In genomic region chr12:12266873-12267634, GRCh38 we compare ENCODE assay signal across 1 cellular context.
TF ChIP-seq lines count a peak whose summit lies in the region.

Gene LRP6 (minus strand): TSS chr12:12267044. CDS start chr12:12266735, 309 bp downstream.

TF ChIP-seq in HEK293, 187 proteins besides CTCF, POLR2A, EP300 and RAD21 (continued from another document and continues in another):
- TF ChIP-seq, protein P1, sequence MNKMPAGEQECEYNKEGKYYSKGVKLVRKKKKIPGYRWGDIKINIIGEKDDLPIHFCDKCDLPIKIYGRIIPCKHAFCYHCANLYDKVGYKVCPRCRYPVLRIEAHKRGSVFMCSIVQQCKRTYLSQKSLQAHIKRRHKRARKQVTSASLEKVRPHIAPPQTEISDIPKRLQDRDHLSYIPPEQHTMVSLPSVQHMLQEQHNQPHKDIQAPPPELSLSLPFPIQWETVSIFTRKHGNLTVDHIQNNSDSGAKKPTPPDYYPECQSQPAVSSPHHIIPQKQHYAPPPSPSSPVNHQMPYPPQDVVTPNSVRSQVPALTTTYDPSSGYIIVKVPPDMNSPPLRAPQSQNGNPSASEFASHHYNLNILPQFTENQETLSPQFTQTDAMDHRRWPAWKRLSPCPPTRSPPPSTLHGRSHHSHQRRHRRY (tag by site-specific recombination; IDR thresholded peaks at IDR 0.05) = peak; percentile 94
- peak; percentile 100 for TF ChIP-seq SP3 (tag by site-specific recombination; IDR thresholded peaks at IDR 0.05)
- peak; percentile 51; the same call in 1 of the 2 replicates for TF ChIP-seq ZNF133 (tag by site-specific recombination; IDR thresholded peaks at IDR 0.05)
- TF ChIP-seq ZBTB17 (tag by site-specific recombination; IDR thresholded peaks at IDR 0.05) = peak; percentile 99
- peak; percentile 94 for TF ChIP-seq WT1 (tag by site-specific recombination; IDR thresholded peaks at IDR 0.05)
- TF ChIP-seq ZNF664 (tag by site-specific recombination; IDR thresholded peaks at IDR 0.05) = peak; percentile 90
- no peak for TF ChIP-seq ZNF16 (tag by site-specific recombination; IDR thresholded peaks at IDR 0.05; ENCODE audit: low read depth)
- peak; percentile 99 for TF ChIP-seq SP2 (tag by site-specific recombination; IDR thresholded peaks at IDR 0.05)
- TF ChIP-seq, protein P2, sequence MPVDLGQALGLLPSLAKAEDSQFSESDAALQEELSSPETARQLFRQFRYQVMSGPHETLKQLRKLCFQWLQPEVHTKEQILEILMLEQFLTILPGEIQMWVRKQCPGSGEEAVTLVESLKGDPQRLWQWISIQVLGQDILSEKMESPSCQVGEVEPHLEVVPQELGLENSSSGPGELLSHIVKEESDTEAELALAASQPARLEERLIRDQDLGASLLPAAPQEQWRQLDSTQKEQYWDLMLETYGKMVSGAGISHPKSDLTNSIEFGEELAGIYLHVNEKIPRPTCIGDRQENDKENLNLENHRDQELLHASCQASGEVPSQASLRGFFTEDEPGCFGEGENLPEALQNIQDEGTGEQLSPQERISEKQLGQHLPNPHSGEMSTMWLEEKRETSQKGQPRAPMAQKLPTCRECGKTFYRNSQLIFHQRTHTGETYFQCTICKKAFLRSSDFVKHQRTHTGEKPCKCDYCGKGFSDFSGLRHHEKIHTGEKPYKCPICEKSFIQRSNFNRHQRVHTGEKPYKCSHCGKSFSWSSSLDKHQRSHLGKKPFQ (tag by site-specific recombination; IDR thresholded peaks at IDR 0.05) = peak; percentile 90
- TF ChIP-seq ZNF138 (tag by site-specific recombination; IDR thresholded peaks at IDR 0.05; ENCODE audit: borderline replicate concordance) = no peak
- TF ChIP-seq ZNF350 (tag by site-specific recombination; IDR thresholded peaks at IDR 0.05) = no peak
- TF ChIP-seq ZSCAN16 (tag by site-specific recombination; IDR thresholded peaks at IDR 0.05) = 0 out of 2 replicates have a peak, but pooled peaks have one; percentile 41
- peak; percentile 96 for TF ChIP-seq BCL11A (tag by site-specific recombination; IDR thresholded peaks at IDR 0.05; ENCODE audit: low read depth)
- peak; percentile 69 for TF ChIP-seq ZNF423 (tag by site-specific recombination; IDR thresholded peaks at IDR 0.05)
- TF ChIP-seq YY1 (tag by site-specific recombination; IDR thresholded peaks at IDR 0.05) = peak; percentile 81
- TF ChIP-seq, protein P3, sequence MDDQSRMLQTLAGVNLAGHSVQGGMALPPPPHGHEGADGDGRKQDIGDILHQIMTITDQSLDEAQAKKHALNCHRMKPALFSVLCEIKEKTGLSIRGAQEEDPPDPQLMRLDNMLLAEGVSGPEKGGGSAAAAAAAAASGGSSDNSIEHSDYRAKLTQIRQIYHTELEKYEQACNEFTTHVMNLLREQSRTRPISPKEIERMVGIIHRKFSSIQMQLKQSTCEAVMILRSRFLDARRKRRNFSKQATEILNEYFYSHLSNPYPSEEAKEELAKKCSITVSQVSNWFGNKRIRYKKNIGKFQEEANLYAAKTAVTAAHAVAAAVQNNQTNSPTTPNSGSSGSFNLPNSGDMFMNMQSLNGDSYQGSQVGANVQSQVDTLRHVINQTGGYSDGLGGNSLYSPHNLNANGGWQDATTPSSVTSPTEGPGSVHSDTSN (CRISPR knock-in tag; IDR thresholded peaks at IDR 0.05) = peak; percentile 51; the same call in 1 of the 2 replicates
- TF ChIP-seq ZNF514 (tag by site-specific recombination; IDR thresholded peaks at IDR 0.05) = no peak
- TF ChIP-seq GLI2 (tag by site-specific recombination; IDR thresholded peaks at IDR 0.05; ENCODE audit: borderline replicate concordance, low read depth) = no peak
- peak; percentile 98 for TF ChIP-seq ZBTB10 (tag by site-specific recombination; IDR thresholded peaks at IDR 0.05)
- peak; percentile 64 for TF ChIP-seq ZSCAN30 (tag by site-specific recombination; IDR thresholded peaks at IDR 0.05)
- peak; percentile 86 for TF ChIP-seq ZNF707 (tag by site-specific recombination; IDR thresholded peaks at IDR 0.05)
- TF ChIP-seq ZNF596 (tag by site-specific recombination; IDR thresholded peaks at IDR 0.05) = 0 out of 2 replicates have a peak, but pooled peaks have one; percentile 26
- TF ChIP-seq ZNF660 (tag by site-specific recombination; IDR thresholded peaks at IDR 0.05) = peak; percentile 93
- TF ChIP-seq ZNF175 (tag by site-specific recombination; IDR thresholded peaks at IDR 0.05) = no peak
- peak; percentile 100 for TF ChIP-seq ZNF501 (tag by site-specific recombination; IDR thresholded peaks at IDR 0.05)
- TF ChIP-seq ZNF211 (tag by site-specific recombination; IDR thresholded peaks at IDR 0.05; ENCODE audit: low read depth) = no peak; the same call in 1 of the 2 replicates
- peak; percentile 96 for TF ChIP-seq TSHZ1 (tag by site-specific recombination; IDR thresholded peaks at IDR 0.05; ENCODE audit: borderline replicate concordance)
- TF ChIP-seq ZNF266 (tag by site-specific recombination; IDR thresholded peaks at IDR 0.05; ENCODE audit: low read depth) = peak; percentile 51
- TF ChIP-seq, protein P4, sequence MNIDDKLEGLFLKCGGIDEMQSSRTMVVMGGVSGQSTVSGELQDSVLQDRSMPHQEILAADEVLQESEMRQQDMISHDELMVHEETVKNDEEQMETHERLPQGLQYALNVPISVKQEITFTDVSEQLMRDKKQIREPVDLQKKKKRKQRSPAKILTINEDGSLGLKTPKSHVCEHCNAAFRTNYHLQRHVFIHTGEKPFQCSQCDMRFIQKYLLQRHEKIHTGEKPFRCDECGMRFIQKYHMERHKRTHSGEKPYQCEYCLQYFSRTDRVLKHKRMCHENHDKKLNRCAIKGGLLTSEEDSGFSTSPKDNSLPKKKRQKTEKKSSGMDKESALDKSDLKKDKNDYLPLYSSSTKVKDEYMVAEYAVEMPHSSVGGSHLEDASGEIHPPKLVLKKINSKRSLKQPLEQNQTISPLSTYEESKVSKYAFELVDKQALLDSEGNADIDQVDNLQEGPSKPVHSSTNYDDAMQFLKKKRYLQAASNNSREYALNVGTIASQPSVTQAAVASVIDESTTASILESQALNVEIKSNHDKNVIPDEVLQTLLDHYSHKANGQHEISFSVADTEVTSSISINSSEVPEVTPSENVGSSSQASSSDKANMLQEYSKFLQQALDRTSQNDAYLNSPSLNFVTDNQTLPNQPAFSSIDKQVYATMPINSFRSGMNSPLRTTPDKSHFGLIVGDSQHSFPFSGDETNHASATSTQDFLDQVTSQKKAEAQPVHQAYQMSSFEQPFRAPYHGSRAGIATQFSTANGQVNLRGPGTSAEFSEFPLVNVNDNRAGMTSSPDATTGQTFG (tag by site-specific recombination; IDR thresholded peaks at IDR 0.05; ENCODE audit: borderline replicate concordance) = peak; percentile 99
- TF ChIP-seq FEZF1 (tag by site-specific recombination; IDR thresholded peaks at IDR 0.05) = peak; percentile 72
- peak; percentile 93 for TF ChIP-seq ZNF121 (tag by site-specific recombination; IDR thresholded peaks at IDR 0.05)
- peak; percentile 100 for TF ChIP-seq ZNF324 (tag by site-specific recombination; IDR thresholded peaks at IDR 0.05)
- no peak for TF ChIP-seq ZNF530 (tag by site-specific recombination; IDR thresholded peaks at IDR 0.05; ENCODE audit: low read depth)
- TF ChIP-seq, protein P5, sequence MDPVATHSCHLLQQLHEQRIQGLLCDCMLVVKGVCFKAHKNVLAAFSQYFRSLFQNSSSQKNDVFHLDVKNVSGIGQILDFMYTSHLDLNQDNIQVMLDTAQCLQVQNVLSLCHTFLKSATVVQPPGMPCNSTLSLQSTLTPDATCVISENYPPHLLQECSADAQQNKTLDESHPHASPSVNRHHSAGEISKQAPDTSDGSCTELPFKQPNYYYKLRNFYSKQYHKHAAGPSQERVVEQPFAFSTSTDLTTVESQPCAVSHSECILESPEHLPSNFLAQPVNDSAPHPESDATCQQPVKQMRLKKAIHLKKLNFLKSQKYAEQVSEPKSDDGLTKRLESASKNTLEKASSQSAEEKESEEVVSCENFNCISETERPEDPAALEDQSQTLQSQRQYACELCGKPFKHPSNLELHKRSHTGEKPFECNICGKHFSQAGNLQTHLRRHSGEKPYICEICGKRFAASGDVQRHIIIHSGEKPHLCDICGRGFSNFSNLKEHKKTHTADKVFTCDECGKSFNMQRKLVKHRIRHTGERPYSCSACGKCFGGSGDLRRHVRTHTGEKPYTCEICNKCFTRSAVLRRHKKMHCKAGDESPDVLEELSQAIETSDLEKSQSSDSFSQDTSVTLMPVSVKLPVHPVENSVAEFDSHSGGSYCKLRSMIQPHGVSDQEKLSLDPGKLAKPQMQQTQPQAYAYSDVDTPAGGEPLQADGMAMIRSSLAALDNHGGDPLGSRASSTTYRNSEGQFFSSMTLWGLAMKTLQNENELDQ (tag by site-specific recombination; IDR thresholded peaks at IDR 0.05; ENCODE audit: low read depth) = peak; percentile 42; the same call in 1 of the 2 replicates
- TF ChIP-seq ZBTB20 (tag by site-specific recombination; IDR thresholded peaks at IDR 0.05) = peak; percentile 87
- TF ChIP-seq OSR2 (tag by site-specific recombination; IDR thresholded peaks at IDR 0.05) = peak; percentile 67
- TF ChIP-seq ZBTB8A (tag by site-specific recombination; IDR thresholded peaks at IDR 0.05) = peak; percentile 94
- no peak for TF ChIP-seq ZNF354C (tag by site-specific recombination; IDR thresholded peaks at IDR 0.05; ENCODE audit: borderline replicate concordance, low read depth)
- peak; percentile 100 for TF ChIP-seq GLIS2 (tag by site-specific recombination; IDR thresholded peaks at IDR 0.05)
- TF ChIP-seq, protein P6, sequence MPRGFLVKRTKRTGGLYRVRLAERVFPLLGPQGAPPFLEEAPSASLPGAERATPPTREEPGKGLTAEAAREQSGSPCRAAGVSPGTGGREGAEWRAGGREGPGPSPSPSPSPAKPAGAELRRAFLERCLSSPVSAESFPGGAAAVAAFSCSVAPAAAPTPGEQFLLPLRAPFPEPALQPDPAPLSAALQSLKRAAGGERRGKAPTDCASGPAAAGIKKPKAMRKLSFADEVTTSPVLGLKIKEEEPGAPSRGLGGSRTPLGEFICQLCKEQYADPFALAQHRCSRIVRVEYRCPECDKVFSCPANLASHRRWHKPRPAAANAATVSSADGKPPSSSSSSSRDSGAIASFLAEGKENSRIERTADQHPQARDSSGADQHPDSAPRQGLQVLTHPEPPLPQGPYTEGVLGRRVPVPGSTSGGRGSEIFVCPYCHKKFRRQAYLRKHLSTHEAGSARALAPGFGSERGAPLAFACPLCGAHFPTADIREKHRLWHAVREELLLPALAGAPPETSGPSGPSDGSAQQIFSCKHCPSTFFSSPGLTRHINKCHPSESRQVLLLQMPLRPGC (tag by site-specific recombination; IDR thresholded peaks at IDR 0.05) = peak; percentile 100
- TF ChIP-seq ZNF341 (tag by site-specific recombination; IDR thresholded peaks at IDR 0.05; ENCODE audit: low read depth) = peak; percentile 92
- peak; percentile 86 for TF ChIP-seq ZBTB1 (tag by site-specific recombination; IDR thresholded peaks at IDR 0.05)
- peak; percentile 95; the same call in 1 of the 2 replicates for TF ChIP-seq ZNF174 (tag by site-specific recombination; IDR thresholded peaks at IDR 0.05)
- TF ChIP-seq ZNF768 (tag by site-specific recombination; IDR thresholded peaks at IDR 0.05) = no peak; the same call in 1 of the 2 replicates
- TF ChIP-seq ZSCAN18 (tag by site-specific recombination; IDR thresholded peaks at IDR 0.05) = peak; percentile 95
- no peak for TF ChIP-seq ZNF157 (tag by site-specific recombination; IDR thresholded peaks at IDR 0.05)
- TF ChIP-seq KLF9 (tag by site-specific recombination; IDR thresholded peaks at IDR 0.05; ENCODE audit: low read depth) = peak; percentile 99
- TF ChIP-seq ZNF830 (tag by site-specific recombination; IDR thresholded peaks at IDR 0.05; ENCODE audit: low read depth) = no peak
